ENCODE assay signal across 8 cellular contexts in genomic region chr19:50329926-50330294, GRCh38. TPM values are rescaled to one million over a fixed set of nuclear protein-coding genes. Genes with fewer than 3 reads are reported as not detected.
DNase-seq lines count a peak whose midpoint lies in the region; ATAC-seq and TF ChIP-seq lines count a peak whose summit lies in the region.
"Not testable (repeated sequence)": the region's sequence is repeated elsewhere in the genome, so short reads cannot be mapped to it uniquely, and the experiment has no call there.

No MANE protein-coding gene starts in this region.

- H3K9me3 Mint-ChIP-seq in CD14-positive monocyte (peaks cover 2 to 42% (median 26%) of the 10 kb centered on the region in 7 donors), immature natural killer cell (peaks cover 0 to 37% (median 11%) of the 10 kb centered on the region in 6 donors)
- not testable (repeated sequence) for H3K9me3 Mint-ChIP-seq in activated naive CD4-positive, alpha-beta T cell treated with anti-CD3 and anti-CD28 coated beads, Interleukin-2, amount 50 U/mL, for 72 hours
- H3K9me3 Mint-ChIP-seq in effector memory CD8-positive, alpha-beta T cell = peaks cover 7 to 14% of the 10 kb centered on the region in 2 donors

- ATAC-seq in T-helper 17 cell; activated naive CD4-positive, alpha-beta T cell treated with anti-CD3 and anti-CD28 coated beads, Interleukin-2, amount 50 U/mL, for 72 hours; effector memory CD8-positive, alpha-beta T cell (replicated peaks): not testable (repeated sequence)

- H3K27me3 Mint-ChIP-seq in CD14-positive monocyte (ENCODE audit: low read depth in 3 of 3) (peaks cover 35 to 39% (median 36%) of the 10 kb centered on the region in 3 donors), immature natural killer cell (ENCODE audit: low read depth in 3 of 3) (peaks cover 34 to 52% (median 43%) of the 10 kb centered on the region in 3 donors)
- H3K27me3 Mint-ChIP-seq in T-helper 17 cell = not testable (repeated sequence)
- peaks cover 59 to 75% of the 10 kb centered on the region in 2 donors for H3K27me3 Mint-ChIP-seq in effector memory CD8-positive, alpha-beta T cell

- H3K4me3 ChIP-seq in HUES48 (ENCODE audit: low read depth, low read length) = peak overlapping the region; percentile 79
- H3K4me3 ChIP-seq in neuron (ENCODE audit: low read length) = peak overlapping the region; percentile 62
- peak overlapping the region in 4 of 5 donors; percentile 34 to 68 (median 52) for H3K4me3 ChIP-seq in subcutaneous abdominal adipose tissue (ENCODE audit: low read depth in 1 of 5, low read length in 5 of 5)

- H2AFZ ChIP-seq in neuron (ENCODE audit: low read depth, low read length) = not testable (repeated sequence)

- H3K4me3 Mint-ChIP-seq in CD14-positive monocyte = peak overlapping the region; percentile 76 to 90
- H3K4me3 Mint-ChIP-seq in T-helper 17 cell = peak overlapping the region; percentile 62
- H3K4me3 Mint-ChIP-seq in effector memory CD8-positive, alpha-beta T cell = peak overlapping the region; percentile 67 to 82
- H3K4me3 Mint-ChIP-seq in immature natural killer cell = peak overlapping the region; percentile 65 to 83 (median 77)

- H3K4me1 Mint-ChIP-seq in CD14-positive monocyte = peaks cover 70% of the 10 kb centered on the region
- peaks cover 45% of the 10 kb centered on the region for H3K4me1 Mint-ChIP-seq in T-helper 17 cell
- H3K4me1 Mint-ChIP-seq in effector memory CD8-positive, alpha-beta T cell (ENCODE audit: low read depth in 2 of 2) = peaks cover 42 to 52% of the 10 kb centered on the region in 2 donors
- peaks cover 51 to 55% of the 10 kb centered on the region in 2 donors for H3K4me1 Mint-ChIP-seq in immature natural killer cell

- peaks cover 15% of the 10 kb centered on the region for H3K4me1 ChIP-seq in HUES48 (ENCODE audit: control insufficient read depth, insufficient read depth, low read length)
- peaks cover 16% of the 10 kb centered on the region for H3K4me1 ChIP-seq in neuron (ENCODE audit: insufficient read depth, low read length)
- H3K4me1 ChIP-seq in subcutaneous abdominal adipose tissue (ENCODE audit: control insufficient read depth in 5 of 5, insufficient read depth in 5 of 5, low read length in 5 of 5) = peaks cover 0 to 68% (median 43%) of the 10 kb centered on the region in 5 donors

- H3K27me3 ChIP-seq in HUES48 (ENCODE audit: control insufficient read depth, insufficient read depth, low read length) = peaks cover 20% of the 10 kb centered on the region
- H3K27me3 ChIP-seq in neuron (ENCODE audit: insufficient read depth, low read length) = peaks cover 12% of the 10 kb centered on the region
- H3K27me3 ChIP-seq in subcutaneous abdominal adipose tissue (ENCODE audit: control insufficient read depth in 5 of 5, insufficient read depth in 4 of 5, low read length in 5 of 5) = peaks cover 23 to 52% (median 44%) of the 10 kb centered on the region in 5 donors

- peaks cover 18 to 22% of the 10 kb centered on the region in 2 donors for H3K36me3 Mint-ChIP-seq in CD14-positive monocyte
- not testable (repeated sequence) for H3K36me3 Mint-ChIP-seq in T-helper 17 cell (ENCODE audit: low read depth); immature natural killer cell
- peaks cover 33 to 50% of the 10 kb centered on the region in 2 donors for H3K36me3 Mint-ChIP-seq in activated naive CD4-positive, alpha-beta T cell treated with anti-CD3 and anti-CD28 coated beads, Interleukin-2, amount 50 U/mL, for 72 hours
- peaks cover 25% of the 10 kb centered on the region for H3K36me3 Mint-ChIP-seq in effector memory CD8-positive, alpha-beta T cell (ENCODE audit: insufficient read depth)

- not testable (repeated sequence) for DNase-seq in CD14-positive monocyte (ENCODE audit: low spot score); T-helper 17 cell; activated naive CD4-positive, alpha-beta T cell treated with anti-CD3 and anti-CD28 coated beads, Interleukin-2, amount 50 U/mL, for 72 hours (ENCODE audit: low spot score in 2 of 2); effector memory CD8-positive, alpha-beta T cell; immature natural killer cell

- not testable (repeated sequence) for H3K36me3 ChIP-seq in HUES48 (ENCODE audit: control insufficient read depth, insufficient read depth, low read length); neuron (ENCODE audit: insufficient read depth, low read length); subcutaneous abdominal adipose tissue (ENCODE audit: control insufficient read depth in 5 of 5, insufficient read depth in 5 of 5, low read length in 5 of 5)

- intact Hi-C loops in CD14-positive monocyte (cut with micrococcal nuclease) = loop anchor here (1.0 to 10.0 kb wide), 4 partner anchors 19 to 475 kb away; partner anchors contain the start of gene POLD1 (in 1 of the 2)

- not testable (repeated sequence) for H3K9me3 ChIP-seq in HUES48 (ENCODE audit: control insufficient read depth, insufficient read depth, low read length); T-helper 17 cell (ENCODE audit: control insufficient read depth, low read length, poor library complexity, severe bottlenecking); neuron (ENCODE audit: low read length); subcutaneous abdominal adipose tissue (ENCODE audit: control insufficient read depth in 5 of 5, low read length in 5 of 5)

- peak overlapping the region; percentile 82 for H3K27ac ChIP-seq in HUES48 (ENCODE audit: low read depth, low read length)
- not testable (repeated sequence) for H3K27ac ChIP-seq in subcutaneous abdominal adipose tissue (ENCODE audit: low read depth, low read length)

- H3K27ac Mint-ChIP-seq in CD14-positive monocyte (peak overlapping the region; percentile 86 to 96 (median 94)), immature natural killer cell (peak overlapping the region in 2 of 6 donors; percentile 16 to 53)
- H3K27ac Mint-ChIP-seq in T-helper 17 cell = not testable (repeated sequence)
- H3K27ac Mint-ChIP-seq in activated naive CD4-positive, alpha-beta T cell treated with anti-CD3 and anti-CD28 coated beads, Interleukin-2, amount 50 U/mL, for 72 hours = peak overlapping the region; percentile 40 to 95
- H3K27ac Mint-ChIP-seq in effector memory CD8-positive, alpha-beta T cell = peak overlapping the region in 1 of 2 donors; percentile 89

- H3K9ac ChIP-seq in HUES48 (ENCODE audit: low read depth, low read length); subcutaneous abdominal adipose tissue (ENCODE audit: low read length in 5 of 5): not testable (repeated sequence)

- not testable (repeated sequence) for TF ChIP-seq CTCF in CD14-positive monocyte (IDR thresholded peaks at IDR 0.05)

RNA-seq across cellular contexts. Expression of gene KCNC3, which starts 0.7 kb away (rescaled TPM):
- polyA plus RNA-seq in CD14-positive monocyte (under 1 TPM in 1 of 2 donors, not detected in 1; 0.04 TPM), immature natural killer cell (not detected)
- 1 to 10 TPM; 1.4 to 2.0 TPM for total RNA-seq in T-helper 17 cell
- total RNA-seq in activated naive CD4-positive, alpha-beta T cell treated with anti-CD3 and anti-CD28 coated beads, Interleukin-2, amount 50 U/mL, for 72 hours = 10 to 100 TPM in 1 of 2 donors, 1 to 10 TPM in 1; 5.1 to 24.1 TPM

RNA-seq across cellular contexts. Expression of gene NAPSA, which starts 35.5 kb away (rescaled TPM):
- polyA plus RNA-seq in CD14-positive monocyte = under 1 TPM; 0.27 to 0.52 TPM
- under 1 TPM; 0.73 to 0.99 TPM for total RNA-seq in T-helper 17 cell
- 100 to 1,000 TPM in 1 of 2 donors, 10 to 100 TPM in 1; 90.8 to 166 TPM for total RNA-seq in activated naive CD4-positive, alpha-beta T cell treated with anti-CD3 and anti-CD28 coated beads, Interleukin-2, amount 50 U/mL, for 72 hours
- polyA plus RNA-seq in immature natural killer cell = 1 to 10 TPM in 1 of 3 donors, under 1 TPM in 1, not detected in 1; 0.50 to 2.2 TPM

RNA-seq across cellular contexts. Expression of gene NR1H2, which starts 46.3 kb away (rescaled TPM):
- polyA plus RNA-seq in CD14-positive monocyte = 10 to 100 TPM; 77.1 to 78.9 TPM
- total RNA-seq in T-helper 17 cell = 100 to 1,000 TPM; 208 to 276 TPM
- total RNA-seq in activated naive CD4-positive, alpha-beta T cell treated with anti-CD3 and anti-CD28 coated beads, Interleukin-2, amount 50 U/mL, for 72 hours = 10 to 100 TPM; 51.1 to 61.2 TPM
- polyA plus RNA-seq in immature natural killer cell = 10 to 100 TPM; 65.0 to 84.9 (median 68.8) TPM

RNA-seq across cellular contexts. Expression of gene POLD1, which starts 54.2 kb away (rescaled TPM):
- polyA plus RNA-seq in CD14-positive monocyte (10 to 100 TPM in 1 of 2 donors, 1 to 10 TPM in 1; 9.3 to 15.6 TPM), immature natural killer cell (10 to 100 TPM; 14.5 to 24.8 (median 22.8) TPM)
- total RNA-seq in T-helper 17 cell = 10 to 100 TPM; 23.5 to 26.6 TPM
- total RNA-seq in activated naive CD4-positive, alpha-beta T cell treated with anti-CD3 and anti-CD28 coated beads, Interleukin-2, amount 50 U/mL, for 72 hours = 100 to 1,000 TPM; 183 to 254 TPM

Comparison
In these comparisons a context has a peak if more than half of its experiments do, and no peak if none do; other contexts are left out.
1. RNA of gene NAPSA, which starts 35.5 kb away (total RNA-seq): 90.8 to 166 TPM in activated naive CD4-positive, alpha-beta T cell treated with anti-CD3 and anti-CD28 coated beads, Interleukin-2, amount 50 U/mL, for 72 hours; 0.73 to 0.99 TPM in T-helper 17 cell; every median in the first group is over 10 times any median in the second.
2. Peak in every context shown above with its lines, with median percentiles within 50 percentile points of each other: H3K4me3 Mint-ChIP-seq and H3K4me3 ChIP-seq.